Comparison of ENCODE assay signal across 7 cellular contexts in the genomic region with DNA sequence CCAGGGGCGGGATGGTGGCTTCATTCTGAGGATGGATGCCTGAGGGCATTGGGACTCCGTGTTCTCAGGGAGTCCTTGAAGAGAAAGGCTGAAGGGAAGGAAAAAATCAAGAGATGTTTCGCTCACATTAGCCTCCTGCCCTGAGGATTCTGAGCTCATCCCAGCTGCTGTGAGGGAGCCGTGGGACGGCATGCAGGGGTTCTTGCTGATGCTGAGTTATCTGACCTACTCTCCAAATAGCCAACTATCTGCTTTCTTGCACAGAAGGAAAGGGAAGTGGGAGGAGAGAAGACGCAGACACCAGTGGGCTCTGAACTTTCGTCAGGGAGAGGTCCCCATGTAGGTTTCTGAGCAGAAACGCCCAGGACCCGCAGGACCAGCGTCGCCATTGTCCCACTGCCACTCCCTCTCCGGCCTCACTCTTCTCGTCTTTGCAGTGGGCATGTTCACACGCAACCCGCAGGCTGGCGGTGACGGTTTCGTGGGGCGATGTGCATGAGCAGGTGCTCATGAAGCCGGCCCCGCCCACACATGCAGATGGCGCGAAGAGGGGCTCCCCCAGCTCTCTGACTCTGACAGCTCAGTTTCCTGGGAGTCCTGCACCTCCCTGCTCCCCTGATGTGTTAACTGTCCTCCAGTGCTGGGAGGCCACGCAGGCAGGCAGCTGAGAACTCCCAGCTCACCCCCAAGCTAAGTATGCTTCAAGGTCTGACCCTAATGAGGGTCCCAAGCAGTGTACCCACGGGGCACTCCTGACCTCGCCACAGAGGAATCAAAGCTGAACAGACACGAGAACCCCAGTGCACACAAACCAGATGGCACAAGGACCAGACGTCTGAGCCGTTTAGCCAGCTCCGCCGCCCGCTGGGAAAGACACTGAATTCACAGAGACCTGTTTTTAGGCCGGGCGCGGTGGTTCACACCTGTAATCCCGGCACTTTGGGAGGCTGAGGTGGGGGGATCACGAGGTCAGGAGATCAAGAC.
DNase-seq lines count a peak whose midpoint lies in the region; ATAC-seq lines count a peak whose summit lies in the region.

No MANE protein-coding gene starts in this region.

- ATAC-seq in GM19023 (IDR thresholded peaks at IDR 0.05; ENCODE audit: unreplicated experiment) = peak; percentile 81
- ATAC-seq in HG02623 (IDR thresholded peaks at IDR 0.05; ENCODE audit: unreplicated experiment) = peak; percentile 63

- DNase-seq in RPMI8226 (peak; percentile 39), SW 1271 (lab: John Stamatoyannopoulos, UW) (no peak), KG1 (lab: John Stamatoyannopoulos, UW) (no peak), NCI-H1105 treated with DMSO at 0.1 percent for 48 hours (lab: John Stamatoyannopoulos, UW) (no peak)
- peak; percentile 38 to 44 for DNase-seq in stimulated activated CD4-positive, alpha-beta T cell treated with anti-CD3 and anti-CD28 coated beads, Interleukin-2, amount 100 ng/mL, for 48 hours

Comparison
In these comparisons a context has a peak if more than half of its experiments do, and no peak if none do; other contexts are left out.
1. DNase-seq: peak in RPMI8226 (single experiment) and stimulated activated CD4-positive, alpha-beta T cell treated with anti-CD3 and anti-CD28 coated beads, Interleukin-2, amount 100 ng/mL, for 48 hours (2 of 2); none in SW 1271 (0 of 2), KG1 (single experiment) and NCI-H1105 treated with DMSO at 0.1 percent for 48 hours (single experiment).